8 cellular contexts compared by ENCODE assay signal in genomic region chrX:47146936-47147859, GRCh38. TPM values are rescaled to one million over a fixed set of nuclear protein-coding genes. Genes with fewer than 3 reads are reported as not detected.
DNase-seq lines count a peak whose midpoint lies in the region; ATAC-seq and TF ChIP-seq lines count a peak whose summit lies in the region.

No MANE protein-coding gene starts in this region.

- POLR2A ChIA-PET in activated CD4-positive, alpha-beta T cell treated with anti-CD3 and anti-CD28 coated beads, Interleukin-2, amount 10 ng/mL, durations not matched to agents 7 days and 5 days (lab: Charles Lee) = no interaction called here
- POLR2A ChIA-PET in activated CD4-positive, alpha-beta memory T cell treated with anti-CD3 and anti-CD28 coated beads for 36 hours (lab: Charles Lee) = interaction anchor here (0.8 kb wide), 1 partner anchor 18 kb away, joined by 3 read pairs; no protein-coding TSS in a partner anchor

- TF ChIP-seq CTCF in fibroblast of villous mesenchyme (IDR thresholded peaks at IDR 0.05; ENCODE audit: insufficient read depth, low read depth, low read length) = no peak
- TF ChIP-seq CTCF in stomach (IDR thresholded peaks at IDR 0.05) = no peak
- TF ChIP-seq CTCF in GM20000 (IDR thresholded peaks at IDR 0.05; ENCODE audit: extremely low read depth, missing control alignments) = no peak

- peaks cover 0 to 8% (median 3%) of the 10 kb centered on the region in 4 donors for H3K9me3 ChIP-seq in stomach

- H3K36me3 Mint-ChIP-seq in activated CD4-positive, alpha-beta T cell treated with anti-CD3 and anti-CD28 coated beads, Interleukin-2, amount 10 ng/mL, durations not matched to agents 7 days and 5 days (ENCODE audit: low read depth) = peaks cover 34% of the 10 kb centered on the region
- H3K36me3 Mint-ChIP-seq in activated CD4-positive, alpha-beta memory T cell treated with anti-CD3 and anti-CD28 coated beads for 36 hours = peaks cover 21% of the 10 kb centered on the region

- ATAC-seq in GM21526 (IDR thresholded peaks at IDR 0.05; ENCODE audit: low FRiP score, unreplicated experiment) = no peak

- DNase-seq in activated CD4-positive, alpha-beta T cell treated with anti-CD3 and anti-CD28 coated beads, Interleukin-2, amount 10 ng/mL, durations not matched to agents 7 days and 5 days = no peak
- no peak for DNase-seq in activated CD4-positive, alpha-beta T cell treated with anti-CD3 and anti-CD28 coated beads, Interleukin-2, amount 50 U/mL, for 4 hours
- DNase-seq in activated CD4-positive, alpha-beta memory T cell treated with anti-CD3 and anti-CD28 coated beads for 36 hours = no peak
- DNase-seq in fibroblast of villous mesenchyme (ENCODE audit: low read depth) (no peak), stomach (no peak), GM20000 (ENCODE audit: low spot score) (no peak), COLO668 (lab: John Stamatoyannopoulos, UW; ENCODE audit: unreplicated experiment) (no peak)

- H3K4me3 Mint-ChIP-seq in activated CD4-positive, alpha-beta T cell treated with anti-CD3 and anti-CD28 coated beads, Interleukin-2, amount 10 ng/mL, durations not matched to agents 7 days and 5 days = peak overlapping the region; percentile 94
- peak overlapping the region; percentile 99 for H3K4me3 Mint-ChIP-seq in activated CD4-positive, alpha-beta memory T cell treated with anti-CD3 and anti-CD28 coated beads for 36 hours

- H3K4me3 ChIP-seq in fibroblast of villous mesenchyme (ENCODE audit: low read depth, low read length) (peak overlapping the region; percentile 81), stomach (peak overlapping the region; percentile 57 to 73 (median 59))

- intact Hi-C loops in activated CD4-positive, alpha-beta memory T cell treated with anti-CD3 and anti-CD28 coated beads for 36 hours (cut with micrococcal nuclease) = loop anchor here (5.0 to 10.0 kb wide), 2 partner anchors 335 to 508 kb away; partner anchors contain the start of genes ELK1, UXT and ZNF41
- intact Hi-C loops in stomach (cut with DNase I; ENCODE audit: low total_unique reads) = no loop called here

- peaks cover 0 to 35% (median 27%) of the 10 kb centered on the region in 4 donors for H3K4me1 ChIP-seq in stomach

- 69 to 84% (median 81%) methylated on average over 9 to 12 of the region's 12 CpGs for WGBS in stomach, 5 donors

- H3K27me3 ChIP-seq in stomach = peaks cover 0 to 4% (median 0%) of the 10 kb centered on the region in 3 donors

- CTCF ChIA-PET in activated CD4-positive, alpha-beta T cell treated with anti-CD3 and anti-CD28 coated beads, Interleukin-2, amount 10 ng/mL, durations not matched to agents 7 days and 5 days (lab: Charles Lee) = no interaction called here
- CTCF ChIA-PET in activated CD4-positive, alpha-beta memory T cell treated with anti-CD3 and anti-CD28 coated beads for 36 hours (lab: Charles Lee) = no interaction called here

- H3K27me3 Mint-ChIP-seq in activated CD4-positive, alpha-beta T cell treated with anti-CD3 and anti-CD28 coated beads, Interleukin-2, amount 10 ng/mL, durations not matched to agents 7 days and 5 days = no peaks in the 10 kb centered on the region
- no peaks in the 10 kb centered on the region for H3K27me3 Mint-ChIP-seq in activated CD4-positive, alpha-beta memory T cell treated with anti-CD3 and anti-CD28 coated beads for 36 hours

- TF ChIP-seq POLR2A in stomach (IDR thresholded peaks at IDR 0.05) = no peak

- H3K36me3 ChIP-seq in stomach = peaks cover 0 to 13% (median 9%) of the 10 kb centered on the region in 4 donors

- H3K9me3 Mint-ChIP-seq in activated CD4-positive, alpha-beta T cell treated with anti-CD3 and anti-CD28 coated beads, Interleukin-2, amount 10 ng/mL, durations not matched to agents 7 days and 5 days = peaks cover 3% of the 10 kb centered on the region
- no peaks in the 10 kb centered on the region for H3K9me3 Mint-ChIP-seq in activated CD4-positive, alpha-beta memory T cell treated with anti-CD3 and anti-CD28 coated beads for 36 hours

- H3K27ac ChIP-seq in stomach = peak overlapping the region in 3 of 5 donors; percentile 12 to 97 (median 90)

- no peak overlapping the region for H3K27ac Mint-ChIP-seq in activated CD4-positive, alpha-beta T cell treated with anti-CD3 and anti-CD28 coated beads, Interleukin-2, amount 10 ng/mL, durations not matched to agents 7 days and 5 days
- H3K27ac Mint-ChIP-seq in activated CD4-positive, alpha-beta memory T cell treated with anti-CD3 and anti-CD28 coated beads for 36 hours = peak overlapping the region; percentile 74

- H3K4me1 Mint-ChIP-seq in activated CD4-positive, alpha-beta T cell treated with anti-CD3 and anti-CD28 coated beads, Interleukin-2, amount 10 ng/mL, durations not matched to agents 7 days and 5 days = peaks cover 28% of the 10 kb centered on the region
- H3K4me1 Mint-ChIP-seq in activated CD4-positive, alpha-beta memory T cell treated with anti-CD3 and anti-CD28 coated beads for 36 hours (ENCODE audit: low read depth) = peaks cover 33% of the 10 kb centered on the region

- no peak for TF ChIP-seq EP300 in stomach (IDR thresholded peaks at IDR 0.05)

RNA-seq across cellular contexts. Expression of gene RBM10, which starts 2.2 kb away (rescaled TPM):
- 10 to 100 TPM; 59.0 to 59.2 TPM for total RNA-seq in activated CD4-positive, alpha-beta T cell treated with anti-CD3 and anti-CD28 coated beads, Interleukin-2, amount 10 ng/mL, durations not matched to agents 7 days and 5 days
- total RNA-seq in activated CD4-positive, alpha-beta memory T cell treated with anti-CD3 and anti-CD28 coated beads for 36 hours = 10 to 100 TPM; 61.0 to 62.3 TPM
- 39.6 and 49.2 TPM in 2 replicates for total RNA-seq in fibroblast of villous mesenchyme
- total RNA-seq in stomach = 10 to 100 TPM in 4 of 5 donors, 1 to 10 TPM in 1; 1.8 to 51.3 (median 26.8) TPM
- polyA plus RNA-seq in stomach = 10 to 100 TPM; 21.2 to 28.4 (median 22.9) TPM

RNA-seq across cellular contexts. Expression of gene NDUFB11, which starts 2.7 kb away (rescaled TPM):
- total RNA-seq in activated CD4-positive, alpha-beta T cell treated with anti-CD3 and anti-CD28 coated beads, Interleukin-2, amount 10 ng/mL, durations not matched to agents 7 days and 5 days = 100 to 1,000 TPM; 109 to 111 TPM
- total RNA-seq in activated CD4-positive, alpha-beta memory T cell treated with anti-CD3 and anti-CD28 coated beads for 36 hours = 10 to 100 TPM; 86.4 to 89.1 TPM
- total RNA-seq in fibroblast of villous mesenchyme (55.3 and 83.1 TPM in 2 replicates), stomach (100 to 1,000 TPM in 3 of 5 donors, 10 to 100 TPM in 2; 45.3 to 408 (median 196) TPM)
- 10 to 100 TPM; 86.0 to 97.7 (median 90.8) TPM for polyA plus RNA-seq in stomach

RNA-seq across cellular contexts. Expression of gene UBA1, which starts 46.4 kb away (rescaled TPM):
- 100 to 1,000 TPM; 162 to 177 TPM for total RNA-seq in activated CD4-positive, alpha-beta T cell treated with anti-CD3 and anti-CD28 coated beads, Interleukin-2, amount 10 ng/mL, durations not matched to agents 7 days and 5 days
- total RNA-seq in activated CD4-positive, alpha-beta memory T cell treated with anti-CD3 and anti-CD28 coated beads for 36 hours = 100 to 1,000 TPM; 266 to 278 TPM
- total RNA-seq in fibroblast of villous mesenchyme (189 and 212 TPM in 2 replicates), stomach (100 to 1,000 TPM in 3 of 5 donors, 10 to 100 TPM in 2; 66.8 to 278 (median 115) TPM)
- polyA plus RNA-seq in stomach = 10 to 100 TPM; 59.3 to 81.4 (median 63.4) TPM
